12 cellular contexts compared by ENCODE assay signal in the genomic region with DNA sequence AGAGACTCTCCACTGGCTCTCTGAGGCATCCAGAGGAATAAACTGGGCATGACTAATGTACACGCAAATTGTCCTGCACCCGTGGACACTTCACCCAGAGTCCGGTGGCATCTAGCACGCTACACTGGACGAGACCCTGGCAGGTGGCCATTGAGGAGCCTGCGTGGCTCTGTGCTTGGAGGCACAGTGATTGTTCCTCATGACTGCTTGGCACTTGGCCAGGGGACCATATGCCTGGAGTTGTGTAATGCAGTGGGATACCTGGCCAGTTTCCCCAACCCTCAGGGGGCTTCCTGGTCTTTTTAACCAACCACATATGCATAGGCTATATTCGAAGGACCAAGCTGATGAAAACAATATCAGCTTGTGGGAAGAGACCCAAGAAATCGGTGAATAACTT.
A peak's percentile ranks its signal among the peaks of the same experiment; 100 is the strongest.
DNase-seq lines count a peak whose midpoint lies in the region; ATAC-seq and TF ChIP-seq lines count a peak whose summit lies in the region.
"Had no signal": no experiment of that assay in that cellular context is flagged by ENCODE, and none has a peak within 500 bp of the region (broad histone marks: within the 10 kb centered on the region; RNA-seq: fewer than 3 reads in every experiment).

No MANE protein-coding gene starts in this region.

- no peak overlapping the region for H3K4me3 ChIP-seq in gastroesophageal sphincter

- WGBS in gastroesophageal sphincter (ENCODE audit: low coverage in 1 of 2), 2 donors: 67 to 88% methylated on average over 2 of the region's 8 CpGs

- no peak overlapping the region for H3K4me3 Mint-ChIP-seq in endothelial cell (ENCODE audit: unreplicated experiment)
- H3K4me3 Mint-ChIP-seq: B cell, naive B cell had no signal

- no peaks in the 10 kb centered on the region for H3K27me3 ChIP-seq in gastroesophageal sphincter

- no peaks in the 10 kb centered on the region for H3K27me3 Mint-ChIP-seq in endothelial cell (ENCODE audit: unreplicated experiment)
- H3K27me3 Mint-ChIP-seq: B cell, naive B cell had no signal

- intact Hi-C loops in Right ventricle myocardium inferior (cut with DNase I): no loop called here
- intact Hi-C loops in cardiac septum (cut with DNase I): no loop called here

- TF ChIP-seq CTCF in gastroesophageal sphincter (IDR thresholded peaks at IDR 0.05) (no peak), endothelial cell (IDR thresholded peaks at IDR 0.05; ENCODE audit: unreplicated experiment) (no peak)

- DNase-seq in Right ventricle myocardium inferior (ENCODE audit: missing footprints) (no peak), cardiac septum (ENCODE audit: low spot score) (no peak), OCI-M1 (lab: John Stamatoyannopoulos, UW) (peak; percentile 30), endothelial cell (ENCODE audit: low spot score) (no peak), MV-4-11 (lab: John Stamatoyannopoulos, UW) (no peak)
- DNase-seq: naive B cell; stimulated activated naive CD4-positive, alpha-beta T cell had no signal

- H3K27ac Mint-ChIP-seq in endothelial cell (ENCODE audit: unreplicated experiment): no peak overlapping the region
- H3K27ac Mint-ChIP-seq: activated T-helper 2 cell treated with anti-CD3 and anti-CD28 coated beads, Interferon-gamma antibody, Interleukin-2, Interleukin-4, amounts not matched to agents 10 μg/mL and 5 μg/mL and 100 μg/mL, durations not matched to agents 14 hours and 24 hours and 36 hours; B cell; naive B cell had no signal

- ATAC-seq in Right ventricle myocardium inferior: peak; percentile 44
- peak; percentile 35 for ATAC-seq in gastroesophageal sphincter
- ATAC-seq in HG02852 (IDR thresholded peaks at IDR 0.05; ENCODE audit: unreplicated experiment): no peak
- no peak for ATAC-seq in activated CD4-positive, CD25-positive, alpha-beta regulatory T cell treated with anti-CD3 and anti-CD28 coated beads, Interleukin-2, amount 50 U/mL, for 24 hours

- H3K27ac ChIP-seq in gastroesophageal sphincter: peak overlapping the region in 3 of 4 donors; percentile 8 to 56 (median 12)

- H3K36me3 ChIP-seq in gastroesophageal sphincter: no peaks in the 10 kb centered on the region

- peaks cover 0 to 81% (median 0%) of the 10 kb centered on the region in 3 donors for H3K4me1 ChIP-seq in gastroesophageal sphincter

- no peaks in the 10 kb centered on the region for H3K9me3 Mint-ChIP-seq in endothelial cell (ENCODE audit: unreplicated experiment)
- H3K9me3 Mint-ChIP-seq: activated T-helper 2 cell treated with anti-CD3 and anti-CD28 coated beads, Interferon-gamma antibody, Interleukin-2, Interleukin-4, amounts not matched to agents 10 μg/mL and 5 μg/mL and 100 μg/mL, durations not matched to agents 14 hours and 24 hours and 36 hours; naive B cell had no signal

- TF ChIP-seq POLR2A in gastroesophageal sphincter (IDR thresholded peaks at IDR 0.05): no peak

- no peak for TF ChIP-seq EP300 in gastroesophageal sphincter (IDR thresholded peaks at IDR 0.05)

- H3K36me3 Mint-ChIP-seq in endothelial cell (ENCODE audit: low read depth, unreplicated experiment): no peaks in the 10 kb centered on the region
- H3K36me3 Mint-ChIP-seq: naive B cell had no signal

- H3K9me3 ChIP-seq in gastroesophageal sphincter: no peaks in the 10 kb centered on the region

- peaks cover 7% of the 10 kb centered on the region for H3K4me1 Mint-ChIP-seq in endothelial cell (ENCODE audit: unreplicated experiment)
- H3K4me1 Mint-ChIP-seq: B cell had no signal

Comparison
In these comparisons a context has a peak if more than half of its experiments do, and no peak if none do; other contexts are left out.
1. ATAC-seq: peak in Right ventricle myocardium inferior (single experiment) and gastroesophageal sphincter (single experiment); none in HG02852 (single experiment) and activated CD4-positive, CD25-positive, alpha-beta regulatory T cell treated with anti-CD3 and anti-CD28 coated beads, Interleukin-2, amount 50 U/mL, for 24 hours (0 of 2).